11 cellular contexts compared by ENCODE assay signal in genomic region chr16:81601008-81601428, GRCh38.
DNase-seq lines count a peak whose midpoint lies in the region; ATAC-seq and TF ChIP-seq lines count a peak whose summit lies in the region.
"Had no signal": no experiment of that assay in that cellular context is flagged by ENCODE, and none has a peak within 500 bp of the region (broad histone marks: within the 10 kb centered on the region; RNA-seq: fewer than 3 reads in every experiment).

No MANE protein-coding gene starts in this region.

- no peak for TF ChIP-seq CTCF in cardiac muscle cell (IDR thresholded peaks at IDR 0.05; ENCODE audit: low read depth, low read length)
- no peak for TF ChIP-seq CTCF in brain (conservative IDR thresholded peaks at IDR 0.05)
- TF ChIP-seq CTCF in uterus (IDR thresholded peaks at IDR 0.05), result no peak

- H3K27ac Mint-ChIP-seq in brain, result peak overlapping the region; percentile 50 to 93 (median 63)
- H3K27ac Mint-ChIP-seq: activated CD8-positive, alpha-beta T cell treated with anti-CD3 and anti-CD28 coated beads, Interleukin-2, amount 10 ng/mL, durations not matched to agents 7 days and 5 days had no signal

- H3K4me1 ChIP-seq in cardiac muscle cell (ENCODE audit: low read depth), result peaks cover 9% of the 10 kb centered on the region
- no peaks in the 10 kb centered on the region for H3K4me1 ChIP-seq in uterus
- H3K4me1 ChIP-seq in effector memory CD4-positive, alpha-beta T cell (ENCODE audit: control insufficient read depth, insufficient read depth, low read length, poor library complexity, severe bottlenecking), result no peaks in the 10 kb centered on the region

- H3K4me1 Mint-ChIP-seq in brain, result peaks cover 71% of the 10 kb centered on the region

- no peak for TF ChIP-seq POLR2A in uterus (IDR thresholded peaks at IDR 0.05)

- no peaks in the 10 kb centered on the region for H3K9me3 ChIP-seq in cardiac muscle cell (ENCODE audit: low read depth)
- no peaks in the 10 kb centered on the region for H3K9me3 ChIP-seq in uterus
- H3K9me3 ChIP-seq in effector memory CD4-positive, alpha-beta T cell (ENCODE audit: control insufficient read depth, low read length), result no peaks in the 10 kb centered on the region

- H3K36me3 Mint-ChIP-seq in brain, result peaks cover 35% of the 10 kb centered on the region

- H3K4me3 Mint-ChIP-seq in brain, result peak overlapping the region in 2 of 5 experiments; percentile 23 to 44
- H3K4me3 Mint-ChIP-seq: activated CD8-positive, alpha-beta T cell treated with anti-CD3 and anti-CD28 coated beads, Interleukin-2, amount 10 ng/mL, durations not matched to agents 7 days and 5 days; naive thymus-derived CD4-positive, alpha-beta T cell had no signal

- intact Hi-C loops in Right ventricle myocardium inferior (cut with DNase I) (no loop called here), uterus (cut with DNase I; ENCODE audit: low total_unique reads) (no loop called here)

- H3K27ac ChIP-seq in cardiac muscle cell (peak overlapping the region; percentile 90), uterus (peak overlapping the region; percentile 41 to 52)
- no peak overlapping the region for H3K27ac ChIP-seq in effector memory CD4-positive, alpha-beta T cell (ENCODE audit: insufficient read depth, low read length, poor library complexity, severe bottlenecking)

- H3K27me3 Mint-ChIP-seq in brain, result no peaks in the 10 kb centered on the region
- H3K27me3 Mint-ChIP-seq: naive thymus-derived CD4-positive, alpha-beta T cell had no signal

- no peak overlapping the region for H3K4me3 ChIP-seq in cardiac muscle cell
- no peak overlapping the region for H3K4me3 ChIP-seq in uterus
- H3K4me3 ChIP-seq in effector memory CD4-positive, alpha-beta T cell (ENCODE audit: insufficient read depth, low read depth, low read length, poor library complexity, severe bottlenecking), result no peak overlapping the region

- peaks cover 0 to 9% (median 0%) of the 10 kb centered on the region in 5 experiments for H3K9me3 Mint-ChIP-seq in brain
- H3K9me3 Mint-ChIP-seq: naive thymus-derived CD4-positive, alpha-beta T cell had no signal

- ATAC-seq in Right ventricle myocardium inferior, result no peak
- no peak for ATAC-seq in HG02970 (IDR thresholded peaks at IDR 0.05; ENCODE audit: low FRiP score, unreplicated experiment)
- ATAC-seq: activated CD8-positive, alpha-beta T cell treated with anti-CD3 and anti-CD28 coated beads, Interleukin-2, amount 10 ng/mL, durations not matched to agents 7 days and 5 days had no signal

- DNase-seq in cardiac muscle cell (ENCODE audit: low read depth in 1 of 2, low spot score in 1 of 2) (peak in 1 of 2 donors; percentile 70), Right ventricle myocardium inferior (ENCODE audit: missing footprints) (no peak), left kidney (ENCODE audit: low read depth, low spot score) (peak; percentile 55), uterus (no peak), MV-4-11 (lab: John Stamatoyannopoulos, UW) (no peak)
- DNase-seq in effector memory CD4-positive, alpha-beta T cell, result no peak
- DNase-seq: activated CD8-positive, alpha-beta T cell treated with anti-CD3 and anti-CD28 coated beads, Interleukin-2, amount 10 ng/mL, durations not matched to agents 7 days and 5 days; naive thymus-derived CD4-positive, alpha-beta T cell; NCI-H510A had no signal

- no peaks in the 10 kb centered on the region for H3K27me3 ChIP-seq in cardiac muscle cell
- H3K27me3 ChIP-seq in uterus, result no peaks in the 10 kb centered on the region
- no peaks in the 10 kb centered on the region for H3K27me3 ChIP-seq in effector memory CD4-positive, alpha-beta T cell (replicated peaks; ENCODE audit: control insufficient read depth, insufficient read depth, low read length, poor library complexity, severe bottlenecking)

- no peaks in the 10 kb centered on the region for H3K36me3 ChIP-seq in cardiac muscle cell
- no peaks in the 10 kb centered on the region for H3K36me3 ChIP-seq in uterus
- no peaks in the 10 kb centered on the region for H3K36me3 ChIP-seq in effector memory CD4-positive, alpha-beta T cell (ENCODE audit: control insufficient read depth, insufficient read depth, low read length)
